ENCODE assay signal across 1 cellular context in genomic region chr13:113001251-113002140, GRCh38.
TF ChIP-seq lines count a peak whose summit lies in the region.

No MANE protein-coding gene starts in this region.

TF ChIP-seq in IMR-90, 13 proteins besides CTCF, POLR2A, EP300 and RAD21:
- no peak for TF ChIP-seq RFX5 (IDR thresholded peaks at IDR 0.05; ENCODE audit: low read depth, low read length)
- no peak for TF ChIP-seq MAFK (IDR thresholded peaks at IDR 0.05; ENCODE audit: low read depth, low read length)
- TF ChIP-seq CEBPB (IDR thresholded peaks at IDR 0.05; ENCODE audit: low read depth, low read length), result no peak
- TF ChIP-seq RCOR1 (IDR thresholded peaks at IDR 0.05; ENCODE audit: insufficient replicate concordance, low read length), result no peak
